In the genomic region with DNA sequence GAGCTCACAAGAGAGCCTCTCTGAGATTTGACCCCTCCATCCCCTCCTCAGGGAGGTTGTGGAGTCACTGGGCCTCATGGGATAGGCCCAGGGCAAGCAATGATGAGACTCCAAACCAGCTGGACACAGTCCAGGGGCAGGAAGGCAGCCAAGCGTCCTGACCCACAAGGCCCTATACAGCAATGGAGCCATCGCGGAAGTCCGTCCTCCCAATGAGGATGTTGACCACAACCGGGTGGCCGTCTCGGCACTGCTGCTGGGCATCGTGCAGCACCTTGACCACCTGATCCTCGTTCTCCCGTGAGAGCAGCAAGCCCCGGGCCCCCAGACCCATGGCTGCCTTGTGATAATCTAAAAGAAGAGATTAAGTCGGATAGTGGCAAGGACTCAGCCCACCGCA, we compare ENCODE assay signal across 1 cellular context.
TF ChIP-seq lines count a peak whose summit lies in the region.

No MANE protein-coding gene starts in this region.

TF ChIP-seq in HepG2, 621 proteins besides CTCF, POLR2A, EP300 and RAD21 (continued from another document):
- TF ChIP-seq RBFOX2 (IDR thresholded peaks at IDR 0.05; ENCODE audit: low read depth, low read length) (0 out of 2 replicates have a peak, but pooled peaks have one; percentile 60), ZMYM2 (CRISPR knock-in tag; IDR thresholded peaks at IDR 0.05) (no peak)
- TF ChIP-seq, protein P1, sequence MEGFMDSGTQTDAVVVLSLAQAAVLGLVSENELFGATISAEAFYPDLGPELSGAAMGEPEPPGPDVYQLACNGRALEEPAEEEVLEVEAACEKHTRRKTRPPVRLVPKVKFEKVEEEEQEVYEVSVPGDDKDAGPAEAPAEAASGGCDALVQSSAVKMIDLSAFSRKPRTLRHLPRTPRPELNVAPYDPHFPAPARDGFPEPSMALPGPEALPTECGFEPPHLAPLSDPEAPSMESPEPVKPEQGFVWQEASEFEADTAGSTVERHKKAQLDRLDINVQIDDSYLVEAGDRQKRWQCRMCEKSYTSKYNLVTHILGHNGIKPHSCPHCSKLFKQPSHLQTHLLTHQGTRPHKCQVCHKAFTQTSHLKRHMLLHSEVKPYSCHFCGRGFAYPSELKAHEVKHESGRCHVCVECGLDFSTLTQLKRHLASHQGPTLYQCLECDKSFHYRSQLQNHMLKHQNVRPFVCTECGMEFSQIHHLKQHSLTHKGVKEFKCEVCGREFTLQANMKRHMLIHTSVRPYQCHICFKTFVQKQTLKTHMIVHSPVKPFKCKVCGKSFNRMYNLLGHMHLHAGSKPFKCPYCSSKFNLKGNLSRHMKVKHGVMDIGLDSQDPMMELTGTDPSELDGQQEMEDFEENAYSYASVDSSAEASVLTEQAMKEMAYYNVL (CRISPR knock-in tag; IDR thresholded peaks at IDR 0.05; ENCODE audit: borderline replicate concordance): no peak
- TF ChIP-seq, protein P2, sequence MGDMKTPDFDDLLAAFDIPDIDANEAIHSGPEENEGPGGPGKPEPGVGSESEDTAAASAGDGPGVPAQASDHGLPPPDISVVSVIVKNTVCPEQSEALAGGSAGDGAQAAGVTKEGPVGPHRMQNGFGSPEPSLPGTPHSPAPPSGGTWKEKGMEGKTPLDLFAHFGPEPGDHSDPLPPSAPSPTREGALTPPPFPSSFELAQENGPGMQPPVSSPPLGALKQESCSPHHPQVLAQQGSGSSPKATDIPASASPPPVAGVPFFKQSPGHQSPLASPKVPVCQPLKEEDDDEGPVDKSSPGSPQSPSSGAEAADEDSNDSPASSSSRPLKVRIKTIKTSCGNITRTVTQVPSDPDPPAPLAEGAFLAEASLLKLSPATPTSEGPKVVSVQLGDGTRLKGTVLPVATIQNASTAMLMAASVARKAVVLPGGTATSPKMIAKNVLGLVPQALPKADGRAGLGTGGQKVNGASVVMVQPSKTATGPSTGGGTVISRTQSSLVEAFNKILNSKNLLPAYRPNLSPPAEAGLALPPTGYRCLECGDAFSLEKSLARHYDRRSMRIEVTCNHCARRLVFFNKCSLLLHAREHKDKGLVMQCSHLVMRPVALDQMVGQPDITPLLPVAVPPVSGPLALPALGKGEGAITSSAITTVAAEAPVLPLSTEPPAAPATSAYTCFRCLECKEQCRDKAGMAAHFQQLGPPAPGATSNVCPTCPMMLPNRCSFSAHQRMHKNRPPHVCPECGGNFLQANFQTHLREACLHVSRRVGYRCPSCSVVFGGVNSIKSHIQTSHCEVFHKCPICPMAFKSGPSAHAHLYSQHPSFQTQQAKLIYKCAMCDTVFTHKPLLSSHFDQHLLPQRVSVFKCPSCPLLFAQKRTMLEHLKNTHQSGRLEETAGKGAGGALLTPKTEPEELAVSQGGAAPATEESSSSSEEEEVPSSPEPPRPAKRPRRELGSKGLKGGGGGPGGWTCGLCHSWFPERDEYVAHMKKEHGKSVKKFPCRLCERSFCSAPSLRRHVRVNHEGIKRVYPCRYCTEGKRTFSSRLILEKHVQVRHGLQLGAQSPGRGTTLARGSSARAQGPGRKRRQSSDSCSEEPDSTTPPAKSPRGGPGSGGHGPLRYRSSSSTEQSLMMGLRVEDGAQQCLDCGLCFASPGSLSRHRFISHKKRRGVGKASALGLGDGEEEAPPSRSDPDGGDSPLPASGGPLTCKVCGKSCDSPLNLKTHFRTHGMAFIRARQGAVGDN (CRISPR knock-in tag; IDR thresholded peaks at IDR 0.05): peak; percentile 18; the same call in 1 of the 2 replicates
- TF ChIP-seq, protein P3, sequence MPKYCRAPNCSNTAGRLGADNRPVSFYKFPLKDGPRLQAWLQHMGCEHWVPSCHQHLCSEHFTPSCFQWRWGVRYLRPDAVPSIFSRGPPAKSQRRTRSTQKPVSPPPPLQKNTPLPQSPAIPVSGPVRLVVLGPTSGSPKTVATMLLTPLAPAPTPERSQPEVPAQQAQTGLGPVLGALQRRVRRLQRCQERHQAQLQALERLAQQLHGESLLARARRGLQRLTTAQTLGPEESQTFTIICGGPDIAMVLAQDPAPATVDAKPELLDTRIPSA (CRISPR knock-in tag; IDR thresholded peaks at IDR 0.05; ENCODE audit: borderline replicate concordance): no peak
